ENCODE assay signal across 8 cellular contexts in the genomic region with DNA sequence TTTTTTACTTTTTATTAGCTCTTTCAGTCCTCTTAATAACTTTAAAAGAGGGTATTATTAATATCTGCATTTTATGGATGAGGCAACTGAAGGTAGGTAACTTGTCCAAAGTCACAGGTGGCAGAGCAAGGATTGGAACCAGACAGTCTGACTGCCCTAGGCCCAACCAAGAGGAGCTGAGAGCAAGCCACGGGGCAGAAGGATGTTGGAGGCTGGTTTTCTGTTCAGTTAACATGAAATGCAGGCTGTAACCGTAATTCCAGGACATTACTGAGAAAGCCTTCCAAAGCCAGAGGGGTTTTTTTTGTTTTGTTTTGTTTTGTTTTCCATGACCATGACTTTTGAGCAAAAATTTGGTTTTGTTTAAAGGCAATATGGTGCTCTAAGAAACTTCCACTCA. TPM values are rescaled to one million over a fixed set of nuclear protein-coding genes. Genes with fewer than 3 reads are reported as not detected.
A peak's percentile ranks its signal among the peaks of the same experiment; 100 is the strongest.
DNase-seq lines count a peak whose midpoint lies in the region; ATAC-seq and TF ChIP-seq lines count a peak whose summit lies in the region.
"Not testable (repeated sequence)": the region's sequence is repeated elsewhere in the genome, so short reads cannot be mapped to it uniquely, and the experiment has no call there.

No MANE protein-coding gene starts in this region.

- H3K36me3 Mint-ChIP-seq in CD8-positive, alpha-beta T cell, result peaks cover 24% of the 10 kb centered on the region
- H3K36me3 Mint-ChIP-seq in activated CD4-positive, alpha-beta T cell treated with anti-CD3 and anti-CD28 coated beads for 36 hours (ENCODE audit: low read depth); activated CD8-positive, alpha-beta T cell treated with anti-CD3 and anti-CD28 coated beads, Interleukin-2, amount 10 ng/mL, durations not matched to agents 7 days and 5 days (ENCODE audit: low read depth); chondrocyte (ENCODE audit: low read depth): not testable (repeated sequence)
- H3K36me3 Mint-ChIP-seq in activated T-helper 17 cell treated with anti-CD3 and anti-CD28 coated beads, Interleukin-2, amount 50 U/mL, for 72 hours (ENCODE audit: low read depth), result peaks cover 22% of the 10 kb centered on the region
- peaks cover 13% of the 10 kb centered on the region for H3K36me3 Mint-ChIP-seq in activated naive CD8-positive, alpha-beta T cell treated with anti-CD3 and anti-CD28 coated beads for 36 hours

- not testable (repeated sequence) for H3K4me3 ChIP-seq in CD8-positive, alpha-beta T cell (ENCODE audit: low read depth, low read length); RWPE2 (ENCODE audit: severe bottlenecking)

- not testable (repeated sequence) for TF ChIP-seq CTCF in CD8-positive, alpha-beta T cell (IDR thresholded peaks at IDR 0.05); RWPE2 (IDR thresholded peaks at IDR 0.05; ENCODE audit: poor library complexity, severe bottlenecking); chondrocyte (IDR thresholded peaks at IDR 0.05)

- H3K27ac ChIP-seq in CD8-positive, alpha-beta T cell (ENCODE audit: low read depth, low read length); RWPE2 (ENCODE audit: poor library complexity, severe bottlenecking): not testable (repeated sequence)

- H3K9me3 Mint-ChIP-seq in CD8-positive, alpha-beta T cell; activated CD4-positive, alpha-beta T cell treated with anti-CD3 and anti-CD28 coated beads for 36 hours (ENCODE audit: low read depth); activated CD8-positive, alpha-beta T cell treated with anti-CD3 and anti-CD28 coated beads, Interleukin-2, amount 10 ng/mL, durations not matched to agents 7 days and 5 days (ENCODE audit: insufficient read depth); activated T-helper 17 cell treated with anti-CD3 and anti-CD28 coated beads, Interleukin-2, amount 50 U/mL, for 72 hours; activated naive CD8-positive, alpha-beta T cell treated with anti-CD3 and anti-CD28 coated beads for 36 hours; chondrocyte (ENCODE audit: low read depth): not testable (repeated sequence)

- not testable (repeated sequence) for DNase-seq in CD8-positive, alpha-beta T cell; RWPE2 (ENCODE audit: low spot score); activated CD4-positive, alpha-beta T cell treated with anti-CD3 and anti-CD28 coated beads for 36 hours; activated CD8-positive, alpha-beta T cell treated with anti-CD3 and anti-CD28 coated beads, Interleukin-2, amount 10 ng/mL, durations not matched to agents 7 days and 5 days; activated naive CD8-positive, alpha-beta T cell treated with anti-CD3 and anti-CD28 coated beads for 36 hours; chondrocyte (ENCODE audit: low spot score); stimulated activated naive CD8-positive, alpha-beta T cell treated with anti-CD3 and anti-CD28 coated beads, Interleukin-15, Interleukin-2, amounts not matched to agents 100 U/mL and 50 U/mL, for 24 hours

- H3K9me3 ChIP-seq in CD8-positive, alpha-beta T cell (ENCODE audit: low read length); RWPE2 (ENCODE audit: severe bottlenecking): not testable (repeated sequence)

- CTCF ChIA-PET in CD8-positive, alpha-beta T cell (lab: Charles Lee); activated CD4-positive, alpha-beta T cell treated with anti-CD3 and anti-CD28 coated beads for 36 hours (lab: Charles Lee); activated CD8-positive, alpha-beta T cell treated with anti-CD3 and anti-CD28 coated beads, Interleukin-2, amount 10 ng/mL, durations not matched to agents 7 days and 5 days (lab: Charles Lee): not testable (repeated sequence)

- H3K27me3 Mint-ChIP-seq in CD8-positive, alpha-beta T cell (ENCODE audit: low read depth); activated CD4-positive, alpha-beta T cell treated with anti-CD3 and anti-CD28 coated beads for 36 hours; activated CD8-positive, alpha-beta T cell treated with anti-CD3 and anti-CD28 coated beads, Interleukin-2, amount 10 ng/mL, durations not matched to agents 7 days and 5 days (ENCODE audit: low read depth); activated T-helper 17 cell treated with anti-CD3 and anti-CD28 coated beads, Interleukin-2, amount 50 U/mL, for 72 hours; activated naive CD8-positive, alpha-beta T cell treated with anti-CD3 and anti-CD28 coated beads for 36 hours; chondrocyte (ENCODE audit: low read depth): not testable (repeated sequence)

- H3K27ac Mint-ChIP-seq in CD8-positive, alpha-beta T cell, result peak overlapping the region; percentile 57
- peak overlapping the region; percentile 51 for H3K27ac Mint-ChIP-seq in activated CD4-positive, alpha-beta T cell treated with anti-CD3 and anti-CD28 coated beads for 36 hours
- H3K27ac Mint-ChIP-seq in activated CD8-positive, alpha-beta T cell treated with anti-CD3 and anti-CD28 coated beads, Interleukin-2, amount 10 ng/mL, durations not matched to agents 7 days and 5 days, result peak overlapping the region; percentile 67
- peak overlapping the region; percentile 67 for H3K27ac Mint-ChIP-seq in activated T-helper 17 cell treated with anti-CD3 and anti-CD28 coated beads, Interleukin-2, amount 50 U/mL, for 72 hours
- H3K27ac Mint-ChIP-seq in activated naive CD8-positive, alpha-beta T cell treated with anti-CD3 and anti-CD28 coated beads for 36 hours, result peak overlapping the region; percentile 90
- H3K27ac Mint-ChIP-seq in chondrocyte (ENCODE audit: unreplicated experiment), result peak overlapping the region; percentile 66

- not testable (repeated sequence) for ATAC-seq in CD8-positive, alpha-beta T cell
- ATAC-seq in RWPE2 (ENCODE audit: low read depth), result peak; percentile 21; the same call in 1 of the 3 replicates
- ATAC-seq in activated CD4-positive, alpha-beta T cell treated with anti-CD3 and anti-CD28 coated beads for 36 hours, result peak; percentile 44
- ATAC-seq in activated CD8-positive, alpha-beta T cell treated with anti-CD3 and anti-CD28 coated beads, Interleukin-2, amount 10 ng/mL, durations not matched to agents 7 days and 5 days, result peak; percentile 15
- peak; percentile 60 for ATAC-seq in activated T-helper 17 cell treated with anti-CD3 and anti-CD28 coated beads, Interleukin-2, amount 50 U/mL, for 72 hours (replicated peaks)
- ATAC-seq in stimulated activated naive CD8-positive, alpha-beta T cell treated with anti-CD3 and anti-CD28 coated beads, Interleukin-15, Interleukin-2, amounts not matched to agents 100 U/mL and 50 U/mL, for 24 hours, result peak; percentile 33

- not testable (repeated sequence) for H3K4me1 ChIP-seq in CD8-positive, alpha-beta T cell (ENCODE audit: insufficient read depth, low read length); RWPE2 (ENCODE audit: insufficient read depth, poor library complexity, severe bottlenecking)

- POLR2A ChIA-PET in CD8-positive, alpha-beta T cell (lab: Charles Lee); activated CD4-positive, alpha-beta T cell treated with anti-CD3 and anti-CD28 coated beads for 36 hours (lab: Charles Lee); activated CD8-positive, alpha-beta T cell treated with anti-CD3 and anti-CD28 coated beads, Interleukin-2, amount 10 ng/mL, durations not matched to agents 7 days and 5 days (lab: Charles Lee): not testable (repeated sequence)

- H3K27me3 ChIP-seq in CD8-positive, alpha-beta T cell (ENCODE audit: insufficient read depth, low read length); RWPE2 (ENCODE audit: insufficient read depth, poor library complexity, severe bottlenecking): not testable (repeated sequence)

- H3K4me3 Mint-ChIP-seq in CD8-positive, alpha-beta T cell; activated CD4-positive, alpha-beta T cell treated with anti-CD3 and anti-CD28 coated beads for 36 hours; activated CD8-positive, alpha-beta T cell treated with anti-CD3 and anti-CD28 coated beads, Interleukin-2, amount 10 ng/mL, durations not matched to agents 7 days and 5 days; activated naive CD8-positive, alpha-beta T cell treated with anti-CD3 and anti-CD28 coated beads for 36 hours; chondrocyte (ENCODE audit: unreplicated experiment): not testable (repeated sequence)
- H3K4me3 Mint-ChIP-seq in activated T-helper 17 cell treated with anti-CD3 and anti-CD28 coated beads, Interleukin-2, amount 50 U/mL, for 72 hours, result peak overlapping the region; percentile 31

- not testable (repeated sequence) for H3K4me1 Mint-ChIP-seq in CD8-positive, alpha-beta T cell (ENCODE audit: low read depth); activated CD4-positive, alpha-beta T cell treated with anti-CD3 and anti-CD28 coated beads for 36 hours; activated CD8-positive, alpha-beta T cell treated with anti-CD3 and anti-CD28 coated beads, Interleukin-2, amount 10 ng/mL, durations not matched to agents 7 days and 5 days (ENCODE audit: low read depth); activated T-helper 17 cell treated with anti-CD3 and anti-CD28 coated beads, Interleukin-2, amount 50 U/mL, for 72 hours; activated naive CD8-positive, alpha-beta T cell treated with anti-CD3 and anti-CD28 coated beads for 36 hours; chondrocyte (ENCODE audit: low read depth)

- intact Hi-C loops in CD8-positive, alpha-beta T cell (cut with DNase I, micrococcal nuclease); activated CD4-positive, alpha-beta T cell treated with anti-CD3 and anti-CD28 coated beads for 36 hours (cut with DNase I, micrococcal nuclease): not testable (repeated sequence)

- not testable (repeated sequence) for H3K36me3 ChIP-seq in CD8-positive, alpha-beta T cell (ENCODE audit: insufficient read depth, low read length); RWPE2 (ENCODE audit: low read depth)

RNA-seq across cellular contexts. Expression of a gene that starts 9.1 kb away (rescaled TPM):
- 1 to 10 TPM; 3.2 to 3.4 TPM for total RNA-seq in CD8-positive, alpha-beta T cell
- 1 to 10 TPM; 2.1 to 2.2 TPM for total RNA-seq in activated CD4-positive, alpha-beta T cell treated with anti-CD3 and anti-CD28 coated beads for 36 hours
- total RNA-seq in activated CD8-positive, alpha-beta T cell treated with anti-CD3 and anti-CD28 coated beads, Interleukin-2, amount 10 ng/mL, durations not matched to agents 7 days and 5 days, result 1 to 10 TPM; 2.1 to 2.3 TPM
- total RNA-seq in activated T-helper 17 cell treated with anti-CD3 and anti-CD28 coated beads, Interleukin-2, amount 50 U/mL, for 72 hours, result 1 to 10 TPM; 1.7 to 2.7 TPM
- total RNA-seq in activated naive CD8-positive, alpha-beta T cell treated with anti-CD3 and anti-CD28 coated beads for 36 hours, result 1 to 10 TPM; 1.8 to 2.1 TPM
- 2.4 to 4.2 TPM (median 2.9 TPM) in 3 replicates for total RNA-seq in chondrocyte
